ENCODE assay signal across 8 cellular contexts in genomic region chr9:136842380-136842948, GRCh38. TPM values are rescaled to one million over a fixed set of nuclear protein-coding genes. Genes with fewer than 3 reads are reported as not detected.
DNase-seq lines count a peak whose midpoint lies in the region; ATAC-seq and TF ChIP-seq lines count a peak whose summit lies in the region.
"Not testable (repeated sequence)": the region's sequence is repeated elsewhere in the genome, so short reads cannot be mapped to it uniquely, and the experiment has no call there.

AJM1 (plus strand) TSS chr9:136842478; CDS start chr9:136844415, 1,937 bp downstream.

- peak; percentile 88 for TF ChIP-seq CTCF in GM12873 (IDR thresholded peaks at IDR 0.05; ENCODE audit: insufficient read depth, low read depth, low read length, missing control alignments)
- TF ChIP-seq CTCF in adrenal gland (IDR thresholded peaks at IDR 0.05), result peak; percentile 73 to 93 (median 86)
- TF ChIP-seq CTCF in heart left ventricle (IDR thresholded peaks at IDR 0.05), result peak; percentile 82 to 95 (median 93)
- TF ChIP-seq CTCF in tibial artery (IDR thresholded peaks at IDR 0.05), result peak; percentile 87 to 93

- intact Hi-C loops in adrenal gland (cut with DNase I) (loop anchor here (10.0 kb wide), 2 partner anchors 48 to 102 kb away; partner anchors contain the start of genes C8G (in 1 of the 2), CCDC183 (in 1 of the 2), FBXW5 (in 1 of the 2) and TMEM141 (in 1 of the 2)), heart left ventricle (cut with DNase I) (loop anchor here in 4 of 10 donors (5.0 to 10.0 kb wide), 3 partner anchors 48 to 192 kb away; partner anchors contain the start of genes CCDC183 (in 2 of the 4), FUT7 (in 2 of the 4), TMEM141 (in 2 of the 4) and FBXW5 (in 1 of the 4)), posterior cingulate gyrus (cut with DNase I) (loop anchor here (5.0 to 10.0 kb wide), 3 partner anchors 35 to 102 kb away; partner anchors contain the start of genes C8G, FBXW5, RABL6 and TMEM141), tibial artery (cut with DNase I; ENCODE audit: low total_unique reads) (loop anchor here (5.0 kb wide), 2 partner anchors 35 to 185 kb away; partner anchors contain the start of genes ABCA2 and RABL6)

- peak within 1 kb of the TSS in 4 of 5 donors; percentile 7 to 88 (median 62) for H3K27ac ChIP-seq in adrenal gland
- H3K27ac ChIP-seq in heart left ventricle, result peak within 1 kb of the TSS in 10 of 12 donors; percentile 16 to 82 (median 62)
- H3K27ac ChIP-seq in tibial artery, result peak within 1 kb of the TSS in 1 of 2 donors; percentile 26

- TF ChIP-seq POLR2A in adrenal gland (IDR thresholded peaks at IDR 0.05), result not testable (repeated sequence)
- peak in 1 of 2 donors; percentile 35 for TF ChIP-seq POLR2A in heart left ventricle (IDR thresholded peaks at IDR 0.05)

- ATAC-seq in HG02852 (IDR thresholded peaks at IDR 0.05; ENCODE audit: unreplicated experiment), result peak; percentile 72
- peak; percentile 68 to 91 (median 78) for ATAC-seq in heart left ventricle

- H3K4me3 ChIP-seq in adrenal gland (peak within 1 kb of the TSS in 1 of 4 donors; percentile 55), heart left ventricle (peak within 1 kb of the TSS; percentile 23 to 70 (median 54)), tibial artery (peak within 1 kb of the TSS; percentile 35 to 51)

- H3K4me1 ChIP-seq in adrenal gland (replicated peaks in 1 of 2) (peaks cover 17 to 35% of the 10 kb centered on the region in 2 donors), heart left ventricle (peaks cover 10 to 61% (median 34%) of the 10 kb centered on the region in 12 donors), tibial artery (peaks cover 0 to 71% (median 50%) of the 10 kb centered on the region in 4 donors)

- not testable (repeated sequence) for H3K9me3 ChIP-seq in adrenal gland (replicated peaks in 1 of 3); heart left ventricle; tibial artery

- not testable (repeated sequence) for H3K27me3 ChIP-seq in adrenal gland
- peaks cover 0 to 44% (median 19%) of the 10 kb centered on the region in 9 donors for H3K27me3 ChIP-seq in heart left ventricle
- peaks cover 3 to 47% of the 10 kb centered on the region in 2 donors for H3K27me3 ChIP-seq in tibial artery

- H3K36me3 ChIP-seq in adrenal gland (replicated peaks in 1 of 2) (peaks cover 0 to 14% of the 10 kb centered on the region in 2 donors), heart left ventricle (peaks cover 0 to 36% (median 13%) of the 10 kb centered on the region in 9 donors), tibial artery (peaks cover 12 to 38% (median 21%) of the 10 kb centered on the region in 3 donors)

- WGBS in adrenal gland, 4 donors, result 0% methylated on average over 4 to 25 of the region's 27 CpGs
- 0 to 2% (median 0%) methylated on average over 7 to 24 of the region's 27 CpGs for WGBS in heart left ventricle, 4 donors

- peak; percentile 57 for DNase-seq in NCI-H1694 treated with DMSO at 0.1 percent for 48 hours (lab: John Stamatoyannopoulos, UW)
- peak; percentile 59 to 84 (median 69) for DNase-seq in T-helper 2 cell
- peak; percentile 75 to 89 (median 81) for DNase-seq in adrenal gland
- DNase-seq in heart left ventricle, result peak; percentile 72 to 90 (median 80)
- peak; percentile 74 to 98 (median 84) for DNase-seq in posterior cingulate gyrus
- DNase-seq in tibial artery, result peak; percentile 69 to 84

RNA-seq across cellular contexts. Expression of gene AJM1, which starts in this region (rescaled TPM):
- 1 to 10 TPM in 7 of 8 donors, under 1 TPM in 1; 0.42 to 7.1 (median 3.8) TPM for total RNA-seq in adrenal gland
- 10 to 100 TPM in 1 of 3 donors, 1 to 10 TPM in 1, under 1 TPM in 1; 0.33 to 13.7 (median 3.2) TPM for polyA plus RNA-seq in adrenal gland
- 1 to 10 TPM; 2.6 to 7.0 (median 6.2) TPM for total RNA-seq in heart left ventricle
- 1 to 10 TPM; 2.8 to 5.5 TPM for polyA plus RNA-seq in heart left ventricle
